7 cellular contexts compared by ENCODE assay signal in genomic region chr9:14410-14809, GRCh38. TPM values are rescaled to one million over a fixed set of nuclear protein-coding genes. Genes with fewer than 3 reads are reported as not detected.
DNase-seq lines count a peak whose midpoint lies in the region; ATAC-seq and TF ChIP-seq lines count a peak whose summit lies in the region.
"Not testable (repeated sequence)": the region's sequence is repeated elsewhere in the genome, so short reads cannot be mapped to it uniquely, and the experiment has no call there.

No MANE protein-coding gene starts in this region.

- H3K27ac ChIP-seq in adrenal gland, upper lobe of left lung: not testable (repeated sequence)
- H3K27ac ChIP-seq in cardiac muscle cell, result peak overlapping the region; percentile 30

- peak overlapping the region; percentile 8 for H3K27ac Mint-ChIP-seq in chondrocyte (ENCODE audit: unreplicated experiment)

- not testable (repeated sequence) for H3K4me1 Mint-ChIP-seq in chondrocyte (ENCODE audit: low read depth)

- TF ChIP-seq EP300 in upper lobe of left lung (IDR thresholded peaks at IDR 0.05), result not testable (repeated sequence)

- DNase-seq in adrenal gland (peak in 5 of 7 donors; percentile 8 to 55 (median 40)), islet precursor cell (peak; percentile 17), mucosa of gallbladder (ENCODE audit: low spot score) (peak; percentile 76), posterior vena cava (ENCODE audit: low spot score) (peak; percentile 84), upper lobe of left lung (peak; percentile 72 to 77)
- not testable (repeated sequence) for DNase-seq in chondrocyte (ENCODE audit: low spot score); cardiac muscle cell (ENCODE audit: low read depth in 1 of 2, low spot score in 1 of 2)

- not testable (repeated sequence) for H3K4me3 ChIP-seq in adrenal gland, cardiac muscle cell, upper lobe of left lung

- not testable (repeated sequence) for ATAC-seq in upper lobe of left lung (ENCODE audit: low FRiP score in 2 of 2)

- H3K4me1 ChIP-seq in adrenal gland (replicated peaks in 1 of 2); cardiac muscle cell (ENCODE audit: low read depth); upper lobe of left lung: not testable (repeated sequence)

- H3K36me3 ChIP-seq in adrenal gland (replicated peaks in 1 of 2); cardiac muscle cell; upper lobe of left lung: not testable (repeated sequence)

- H3K36me3 Mint-ChIP-seq in chondrocyte (ENCODE audit: low read depth), result not testable (repeated sequence)

- TF ChIP-seq POLR2A in adrenal gland (IDR thresholded peaks at IDR 0.05); upper lobe of left lung (IDR thresholded peaks at IDR 0.05): not testable (repeated sequence)

- H3K27me3 Mint-ChIP-seq in chondrocyte (ENCODE audit: low read depth), result not testable (repeated sequence)

- not testable (repeated sequence) for TF ChIP-seq CTCF in adrenal gland (IDR thresholded peaks at IDR 0.05); chondrocyte (IDR thresholded peaks at IDR 0.05); cardiac muscle cell (IDR thresholded peaks at IDR 0.05; ENCODE audit: low read depth, low read length); upper lobe of left lung (IDR thresholded peaks at IDR 0.05)

- 63 to 85% (median 73%) methylated on average over 6 to 9 of the region's 9 CpGs for WGBS in adrenal gland, 4 donors
- 30 to 69% methylated on average over 2 to 5 of the region's 9 CpGs for WGBS in upper lobe of left lung, 2 donors

- H3K9me3 ChIP-seq in adrenal gland (replicated peaks in 1 of 3); cardiac muscle cell (ENCODE audit: low read depth); upper lobe of left lung: not testable (repeated sequence)

- H3K4me3 Mint-ChIP-seq in chondrocyte (ENCODE audit: unreplicated experiment), result not testable (repeated sequence)

- not testable (repeated sequence) for H3K27me3 ChIP-seq in adrenal gland, cardiac muscle cell, upper lobe of left lung

- intact Hi-C loops in adrenal gland (cut with DNase I); posterior vena cava (cut with DNase I): not testable (repeated sequence)

- H3K9me3 Mint-ChIP-seq in chondrocyte (ENCODE audit: low read depth), result not testable (repeated sequence)

RNA-seq across cellular contexts. Expression of gene WASHC1, which starts 14.8 kb away (rescaled TPM):
- 10 to 100 TPM in 4 of 8 donors, 1 to 10 TPM in 4; 3.9 to 20.2 (median 9.5) TPM for total RNA-seq in adrenal gland
- polyA plus RNA-seq in adrenal gland, result 10 to 100 TPM in 2 of 3 donors, 1 to 10 TPM in 1; 5.2 to 68.5 (median 61.6) TPM
- total RNA-seq in chondrocyte, result 7.7 to 10.0 TPM (median 9.8 TPM) in 3 replicates
- total RNA-seq in cardiac muscle cell, result 14.7 and 16.6 TPM in 2 replicates
- polyA plus RNA-seq in cardiac muscle cell, result 15.7 and 17.5 TPM in 2 replicates
- 17.7 TPM for total RNA-seq in mucosa of gallbladder
- total RNA-seq in posterior vena cava, result 10 to 100 TPM; 12.9 to 13.5 TPM
- 10 to 100 TPM in 4 of 6 donors, 1 to 10 TPM in 2; 3.0 to 29.4 (median 26.9) TPM for total RNA-seq in upper lobe of left lung
